In the genomic region with DNA sequence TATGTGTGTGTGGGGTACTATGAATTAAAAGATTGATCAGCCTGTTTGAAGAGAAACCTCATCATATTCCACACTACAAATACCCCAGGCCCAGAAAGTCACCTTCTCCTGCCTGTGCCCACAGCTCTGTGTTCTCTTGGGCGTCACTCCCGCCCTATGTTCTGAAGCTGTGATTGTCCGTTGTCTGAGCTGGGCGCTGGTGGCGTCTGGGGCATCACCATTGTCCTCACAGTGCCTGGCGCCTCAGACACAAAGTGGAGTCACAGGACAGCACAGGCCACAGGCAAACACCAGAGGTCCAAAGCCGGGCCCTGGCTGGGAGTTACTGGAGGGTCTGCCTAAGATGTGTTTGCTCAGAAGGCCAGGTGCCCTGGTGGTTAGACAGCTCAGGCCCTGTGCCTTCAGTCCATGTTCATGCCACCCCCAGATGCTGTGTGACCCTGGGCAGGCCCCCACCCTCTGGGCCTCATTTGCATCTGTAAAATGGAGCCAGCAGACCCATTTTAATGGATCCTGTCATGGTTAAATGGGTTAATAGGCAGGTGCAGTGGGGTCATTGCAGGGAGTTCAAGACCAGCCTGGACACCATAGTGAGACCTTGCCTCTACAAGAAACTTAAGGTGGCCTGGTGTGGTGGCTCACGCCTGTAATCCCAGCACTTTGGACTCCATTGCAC, we compare ENCODE assay signal across 11 cellular contexts. TPM values are rescaled to one million over a fixed set of nuclear protein-coding genes. Genes with fewer than 3 reads are reported as not detected.
DNase-seq lines count a peak whose midpoint lies in the region; ATAC-seq and TF ChIP-seq lines count a peak whose summit lies in the region.
"Had no signal": no experiment of that assay in that cellular context is flagged by ENCODE, and none has a peak within 500 bp of the region (broad histone marks: within the 10 kb centered on the region; RNA-seq: fewer than 3 reads in every experiment).

No MANE protein-coding gene starts in this region.

- no peak for TF ChIP-seq POLR2A in heart left ventricle (IDR thresholded peaks at IDR 0.05)

- peaks cover 25% of the 10 kb centered on the region for H3K36me3 Mint-ChIP-seq in activated CD8-positive, alpha-beta T cell treated with anti-CD3 and anti-CD28 coated beads, Interleukin-2, amount 10 ng/mL, durations not matched to agents 7 days and 5 days (ENCODE audit: low read depth)

- intact Hi-C loops in heart left ventricle (cut with DNase I) = loop anchor here in 1 of 10 donors (5.0 kb wide), 1 partner anchor 35 kb away; the partner anchor contains the start of gene DNM2

- H3K4me2 ChIP-seq in BLaER1 treated with 17β-estradiol and CSF1 and Interleukin-3, amounts not matched to agents 10 nM and 100 nM = peak overlapping the region; percentile 82 to 98 (median 89)

- whole genome bisulfite sequencing in heart left ventricle, 4 donors = 57 to 87% (median 71%) methylated on average over 8 of the region's 8 CpGs

- no peak overlapping the region for H3K4me3 ChIP-seq in BLaER1 treated with 17β-estradiol and CSF1 and Interleukin-3, amounts not matched to agents 10 nM and 100 nM
- no peak overlapping the region for H3K4me3 ChIP-seq in heart left ventricle
- no peak overlapping the region for H3K4me3 ChIP-seq in neutrophil (ENCODE audit: low read depth in 1 of 2, low read length in 1 of 2)
- H3K4me3 ChIP-seq: mucosa of descending colon, SK-N-MC had no signal

- POLR2A ChIA-PET in activated CD8-positive, alpha-beta T cell treated with anti-CD3 and anti-CD28 coated beads, Interleukin-2, amount 10 ng/mL, durations not matched to agents 7 days and 5 days (lab: Charles Lee) = no interaction called here
- POLR2A ChIA-PET in GM10248 (lab: Yijun Ruan, JAX) = no interaction called here

- peaks cover 98 to 100% (median 99%) of the 10 kb centered on the region in 10 experiments for H3K4me1 ChIP-seq in BLaER1 treated with 17β-estradiol and CSF1 and Interleukin-3, amounts not matched to agents 10 nM and 100 nM
- H3K4me1 ChIP-seq in heart left ventricle (peaks cover 24 to 90% (median 59%) of the 10 kb centered on the region in 12 donors), neutrophil (ENCODE audit: control insufficient read depth in 1 of 2, insufficient read depth in 1 of 2, low read depth in 1 of 2, low read length in 1 of 2) (peaks cover 98 to 99% of the 10 kb centered on the region in 2 experiments)

- TF ChIP-seq CTCF in heart left ventricle (IDR thresholded peaks at IDR 0.05) = no peak
- TF ChIP-seq CTCF in neutrophil (IDR thresholded peaks at IDR 0.05) = no peak
- TF ChIP-seq CTCF in GM10248 (IDR thresholded peaks at IDR 0.05; ENCODE audit: control extremely low read depth, extremely low read depth, low read depth, missing control alignments) = no peak

- H4K20me1 ChIP-seq in BLaER1 treated with 17β-estradiol and CSF1 and Interleukin-3, amounts not matched to agents 10 nM and 100 nM = peaks cover 34 to 97% (median 54%) of the 10 kb centered on the region in 11 experiments; a peak in 21 of 22 replicates

- no peak for ATAC-seq in activated CD8-positive, alpha-beta T cell treated with anti-CD3 and anti-CD28 coated beads, Interleukin-2, amount 10 ng/mL, durations not matched to agents 7 days and 5 days
- ATAC-seq in heart left ventricle = peak; percentile 53 to 77 (median 64)
- no peak for ATAC-seq in GM18520 (IDR thresholded peaks at IDR 0.05; ENCODE audit: unreplicated experiment)
- ATAC-seq: mucosa of descending colon had no signal

- H3K36me3 ChIP-seq in BLaER1 treated with 17β-estradiol and CSF1 and Interleukin-3, amounts not matched to agents 10 nM and 100 nM = peaks cover 0 to 69% (median 35%) of the 10 kb centered on the region in 11 experiments; a peak in 18 of 22 replicates
- H3K36me3 ChIP-seq in heart left ventricle (peaks cover 0 to 4% (median 0%) of the 10 kb centered on the region in 9 donors), neutrophil (no peaks in the 10 kb centered on the region)

- H3K9me3 ChIP-seq in BLaER1 treated with 17β-estradiol and CSF1 and Interleukin-3, amounts not matched to agents 10 nM and 100 nM (replicated peaks in 1 of 11) = peaks cover 0 to 9% (median 5%) of the 10 kb centered on the region in 11 experiments; a peak in 14 of 22 replicates
- H3K9me3 ChIP-seq in heart left ventricle (no peaks in the 10 kb centered on the region), neutrophil (no peaks in the 10 kb centered on the region)
- H3K9me3 ChIP-seq: mucosa of descending colon had no signal

- peaks cover 88% of the 10 kb centered on the region for H3K4me1 Mint-ChIP-seq in activated CD8-positive, alpha-beta T cell treated with anti-CD3 and anti-CD28 coated beads, Interleukin-2, amount 10 ng/mL, durations not matched to agents 7 days and 5 days (ENCODE audit: low read depth)

- CTCF ChIA-PET in activated CD8-positive, alpha-beta T cell treated with anti-CD3 and anti-CD28 coated beads, Interleukin-2, amount 10 ng/mL, durations not matched to agents 7 days and 5 days (lab: Charles Lee) = no interaction called here
- CTCF ChIA-PET in GM10248 (lab: Yijun Ruan, JAX) = no interaction called here

- no peak overlapping the region for H3K4me3 Mint-ChIP-seq in activated CD8-positive, alpha-beta T cell treated with anti-CD3 and anti-CD28 coated beads, Interleukin-2, amount 10 ng/mL, durations not matched to agents 7 days and 5 days

- no peaks in the 10 kb centered on the region for H3K9me3 Mint-ChIP-seq in activated CD8-positive, alpha-beta T cell treated with anti-CD3 and anti-CD28 coated beads, Interleukin-2, amount 10 ng/mL, durations not matched to agents 7 days and 5 days (ENCODE audit: insufficient read depth)

- H3K27me3 ChIP-seq in BLaER1 treated with 17β-estradiol and CSF1 and Interleukin-3, amounts not matched to agents 10 nM and 100 nM = no peaks in the 10 kb centered on the region
- no peaks in the 10 kb centered on the region for H3K27me3 ChIP-seq in heart left ventricle
- no peaks in the 10 kb centered on the region for H3K27me3 ChIP-seq in neutrophil

- H3K27ac ChIP-seq in BLaER1 treated with 17β-estradiol and CSF1 and Interleukin-3, amounts not matched to agents 10 nM and 100 nM = peak overlapping the region; percentile 64 to 90 (median 77); a peak in 21 of 22 replicates
- peak overlapping the region; percentile 73 to 94 (median 87) for H3K27ac ChIP-seq in heart left ventricle
- peak overlapping the region; percentile 97 for H3K27ac ChIP-seq in neutrophil
- H3K27ac ChIP-seq: SK-N-MC had no signal

- DNase-seq in activated CD8-positive, alpha-beta T cell treated with anti-CD3 and anti-CD28 coated beads, Interleukin-2, amount 10 ng/mL, durations not matched to agents 7 days and 5 days = no peak
- DNase-seq in heart left ventricle (peak in 1 of 5 donors; percentile 49), NOMO-1 treated with dmso at 0.1 percent for 144 hours (lab: John Stamatoyannopoulos, UW; ENCODE audit: unreplicated experiment) (no peak), cerebellar nuclear complex (lab: John Stamatoyannopoulos, UW) (no peak), GM10248 (ENCODE audit: extremely low spot score) (no peak)
- DNase-seq: NCI-H446 treated with DMSO at 0.1 percent for 48 hours had no signal

- H3K27me3 Mint-ChIP-seq in activated CD8-positive, alpha-beta T cell treated with anti-CD3 and anti-CD28 coated beads, Interleukin-2, amount 10 ng/mL, durations not matched to agents 7 days and 5 days (ENCODE audit: low read depth) = no peaks in the 10 kb centered on the region

- peak overlapping the region; percentile 26 to 82 (median 69); a peak in 18 of 22 replicates for H3K9ac ChIP-seq in BLaER1 treated with 17β-estradiol and CSF1 and Interleukin-3, amounts not matched to agents 10 nM and 100 nM

- H3K27ac Mint-ChIP-seq in activated CD8-positive, alpha-beta T cell treated with anti-CD3 and anti-CD28 coated beads, Interleukin-2, amount 10 ng/mL, durations not matched to agents 7 days and 5 days = peak overlapping the region; percentile 61

RNA-seq across cellular contexts. Expression of gene DNM2, which starts 34.5 kb away (rescaled TPM):
- total RNA-seq in activated CD8-positive, alpha-beta T cell treated with anti-CD3 and anti-CD28 coated beads, Interleukin-2, amount 10 ng/mL, durations not matched to agents 7 days and 5 days = 100 to 1,000 TPM; 239 to 240 TPM
- 100 to 1,000 TPM in 8 of 9 donors, 10 to 100 TPM in 1; 98.9 to 204 (median 137) TPM for total RNA-seq in heart left ventricle
- 100 to 1,000 TPM in 1 of 2 donors, 10 to 100 TPM in 1; 98.9 to 118 TPM for polyA plus RNA-seq in heart left ventricle

RNA-seq across cellular contexts. Expression of gene QTRT1, which starts 51.1 kb away (rescaled TPM):
- 10 to 100 TPM; 36.5 to 36.6 TPM for total RNA-seq in activated CD8-positive, alpha-beta T cell treated with anti-CD3 and anti-CD28 coated beads, Interleukin-2, amount 10 ng/mL, durations not matched to agents 7 days and 5 days
- total RNA-seq in heart left ventricle = 10 to 100 TPM; 16.6 to 31.8 (median 25.7) TPM
- polyA plus RNA-seq in heart left ventricle = 10 to 100 TPM; 32.1 to 46.6 TPM

Comparison
In these comparisons a context has a peak if more than half of its experiments do, and no peak if none do; other contexts are left out.
1. ATAC-seq: peak in heart left ventricle (4 of 4); none in activated CD8-positive, alpha-beta T cell treated with anti-CD3 and anti-CD28 coated beads, Interleukin-2, amount 10 ng/mL, durations not matched to agents 7 days and 5 days (single experiment) and GM18520 (single experiment).
2. Peak in every context shown above with its lines, with median percentiles within 50 percentile points of each other: H3K27ac ChIP-seq.